ENCODE assay signal across 8 cellular contexts in genomic region chr9:127801955-127802575, GRCh38. TPM values are rescaled to one million over a fixed set of nuclear protein-coding genes. Genes with fewer than 3 reads are reported as not detected.
DNase-seq lines count a peak whose midpoint lies in the region; ATAC-seq and TF ChIP-seq lines count a peak whose summit lies in the region.

No MANE protein-coding gene starts in this region.

- peaks cover 57% of the 10 kb centered on the region for H3K4me1 ChIP-seq in Loucy (ENCODE audit: insufficient read depth, low read length, poor library complexity, severe bottlenecking)
- H3K4me1 ChIP-seq in mammary epithelial cell (ENCODE audit: insufficient read depth, low read length), result peaks cover 25% of the 10 kb centered on the region

- no TSS peak for BruUV-seq in mammary epithelial cell (replicated peaks; lab: Mats Ljungman, UMichigan)

- DNase-seq in GM04503 (ENCODE audit: low read depth), result peak; percentile 24
- no peak for DNase-seq in mammary epithelial cell
- no peak for DNase-seq in naive B cell
- no peak for DNase-seq in stimulated activated CD4-positive, alpha-beta T cell treated with anti-CD3 and anti-CD28 coated beads, Interleukin-2, amount 100 ng/mL, for 48 hours
- DNase-seq in stimulated activated CD4-positive, alpha-beta T cell treated with anti-CD3 and anti-CD28 coated beads, Interleukin-4, amount 100 ng/mL, for 1 hour, result no peak

- H3K4me2 ChIP-seq in Loucy (ENCODE audit: low read depth, low read length, poor library complexity, severe bottlenecking), result peak overlapping the region; percentile 87
- H3K4me2 ChIP-seq in mammary epithelial cell (ENCODE audit: insufficient read depth, low read depth, low read length), result peak overlapping the region; percentile 85

- dilution Hi-C loops in mammary epithelial cell (cut with HindIII; ENCODE audit: low sequenced_read_pairs), result no loop called here

- H3K9me3 ChIP-seq in Loucy (ENCODE audit: insufficient read depth, low read depth, low read length) (no peaks in the 10 kb centered on the region), mammary epithelial cell (replicated peaks; ENCODE audit: insufficient read depth, low read length) (no peaks in the 10 kb centered on the region)

- intact Hi-C loops in mammary epithelial cell (cut with micrococcal nuclease), result loop anchor here (1.0 to 5.0 kb wide), 4 partner anchors 16 to 115 kb away; partner anchors contain the start of genes CDK9, ENG and ST6GALNAC4

- in situ Hi-C loops in mammary epithelial cell (cut with MboI; ENCODE audit: low sequenced_read_pairs in 2 of 2), result no loop called here

- ATAC-seq in naive B cell (ENCODE audit: low read depth in 2 of 2) (peak in 1 of 2 donors; percentile 0), HG02571 (IDR thresholded peaks at IDR 0.05; ENCODE audit: unreplicated experiment) (no peak), GM21526 (IDR thresholded peaks at IDR 0.05; ENCODE audit: low FRiP score, unreplicated experiment) (no peak)

- peaks cover 6% of the 10 kb centered on the region; the same call in 1 of the 2 replicates for H3K36me3 ChIP-seq in Loucy (ENCODE audit: insufficient read depth, low read length)
- no peaks in the 10 kb centered on the region for H3K36me3 ChIP-seq in mammary epithelial cell (ENCODE audit: insufficient read depth, low read length)

- H2AFZ ChIP-seq in Loucy (ENCODE audit: low read length) (peak overlapping the region; percentile 13; the same call in 1 of the 2 replicates), mammary epithelial cell (ENCODE audit: low read depth, low read length) (peak overlapping the region; percentile 89)

- peak overlapping the region; percentile 74 for H3K9ac ChIP-seq in Loucy (ENCODE audit: low read depth, low read length, poor library complexity, severe bottlenecking)
- peak overlapping the region; percentile 36 for H3K9ac ChIP-seq in mammary epithelial cell (ENCODE audit: insufficient read depth, low read length)

- no peaks in the 10 kb centered on the region for H3K36me3 Mint-ChIP-seq in naive B cell

- H3K27ac Mint-ChIP-seq in naive B cell, result peak overlapping the region; percentile 90 to 96 (median 94)

- H3K27ac ChIP-seq in mammary epithelial cell (ENCODE audit: insufficient read depth, low read depth, low read length), result peak overlapping the region; percentile 18

- H3K27me3 ChIP-seq in Loucy (ENCODE audit: insufficient read depth, low read length, poor library complexity, severe bottlenecking), result no peaks in the 10 kb centered on the region
- H3K27me3 ChIP-seq in mammary epithelial cell (ENCODE audit: insufficient read depth, low read length), result no peaks in the 10 kb centered on the region

- no peaks in the 10 kb centered on the region for H3K27me3 Mint-ChIP-seq in naive B cell

- H3F3A ChIP-seq in Loucy (ENCODE audit: low read depth), result no peaks in the 10 kb centered on the region

- H4K20me1 ChIP-seq in Loucy (ENCODE audit: insufficient read depth, low read length, poor library complexity, severe bottlenecking), result peaks cover 38% of the 10 kb centered on the region
- no peaks in the 10 kb centered on the region for H4K20me1 ChIP-seq in mammary epithelial cell (ENCODE audit: insufficient read depth, low read length)

- H3K4me3 ChIP-seq in Loucy (ENCODE audit: low read length, poor library complexity, severe bottlenecking) (peak overlapping the region; percentile 73), mammary epithelial cell (replicated peaks in 1 of 3; ENCODE audit: insufficient read depth in 1 of 3, low read depth in 2 of 3, low read length in 3 of 3) (peak overlapping the region in 2 of 3 experiments; percentile 41 to 45)

- CTCF ChIA-PET in mammary epithelial cell (lab: Charles Lee; ENCODE audit: low non-redundant PET), result interaction anchor here (0.5 kb wide), 1 partner anchor 17 kb away, joined by 3 read pairs; no protein-coding TSS in a partner anchor

- peak overlapping the region; percentile 88 to 96 (median 92) for H3K4me3 Mint-ChIP-seq in naive B cell

- H3K79me2 ChIP-seq in Loucy (ENCODE audit: insufficient read depth, low read length) (peaks cover 41% of the 10 kb centered on the region), mammary epithelial cell (ENCODE audit: insufficient read depth, low read length) (peaks cover 37% of the 10 kb centered on the region)

- no peaks in the 10 kb centered on the region for H3K9me3 Mint-ChIP-seq in naive B cell

- H3K9me2 ChIP-seq in Loucy (replicated peaks; ENCODE audit: low read depth, low read length), result no peaks in the 10 kb centered on the region

- 43% methylated on average over 9 of the region's 10 CpGs for WGBS in mammary epithelial cell (ENCODE audit: low coverage, missing lambda C conversion rate)

- TF ChIP-seq CTCF in Loucy (conservative IDR thresholded peaks at IDR 0.05; ENCODE audit: low read length) (peak; percentile 27; the same call in 1 of the 2 replicates), mammary epithelial cell (conservative IDR thresholded peaks at IDR 0.05 in 1 of 2, IDR thresholded peaks at IDR 0.05 in 1 of 2; ENCODE audit: extremely low read depth in 1 of 2, insufficient read depth in 1 of 2, low read depth in 1 of 2, low read length in 2 of 2) (peak in 1 of 2 donors; percentile 23)

- H3K4me1 Mint-ChIP-seq in naive B cell, result peaks cover 25 to 54% (median 44%) of the 10 kb centered on the region in 3 donors

RNA-seq across cellular contexts. Expression of gene FPGS, which starts 0.6 kb away (rescaled TPM):
- total RNA-seq in mammary epithelial cell, result 10 to 100 TPM; 59.5 to 85.8 TPM
- polyA plus RNA-seq in mammary epithelial cell (56.0 TPM), naive B cell (ENCODE audit: low read depth in 6 of 6) (10 to 100 TPM; 52.2 to 78.0 (median 59.1) TPM)
- 43.0 TPM for polyA minus RNA-seq in mammary epithelial cell

RNA-seq across cellular contexts. Expression of gene CDK9, which starts 16.2 kb away (rescaled TPM):
- total RNA-seq in mammary epithelial cell, result 10 to 100 TPM; 63.5 to 71.6 TPM
- 73.8 TPM for polyA plus RNA-seq in mammary epithelial cell
- 66.3 TPM for polyA minus RNA-seq in mammary epithelial cell
- 10 to 100 TPM; 37.3 to 88.8 (median 43.2) TPM for polyA plus RNA-seq in naive B cell (ENCODE audit: low read depth in 6 of 6)

RNA-seq across cellular contexts. Expression of gene SH2D3C, which starts 23.6 kb away (rescaled TPM):
- under 1 TPM; under 0.01 to 0.19 TPM for total RNA-seq in mammary epithelial cell
- polyA plus RNA-seq in mammary epithelial cell (0.08 TPM), naive B cell (ENCODE audit: low read depth in 6 of 6) (10 to 100 TPM; 29.8 to 87.0 (median 34.7) TPM)
- polyA minus RNA-seq in mammary epithelial cell, result not detected

RNA-seq across cellular contexts. Expression of gene ENG, which starts 52.4 kb away (rescaled TPM):
- total RNA-seq in mammary epithelial cell, result 10 to 100 TPM in 1 of 2 donors, 1 to 10 TPM in 1; 4.0 to 32.2 TPM
- polyA plus RNA-seq in mammary epithelial cell (15.1 TPM), naive B cell (ENCODE audit: low read depth in 6 of 6) (1 to 10 TPM in 5 of 6 donors, not detected in 1; 3.5 to 8.2 (median 5.8) TPM)
- polyA minus RNA-seq in mammary epithelial cell, result 29.8 TPM

Comparison
In these comparisons a context has a peak if more than half of its experiments do, and no peak if none do; other contexts are left out.
1. RNA of gene SH2D3C, which starts 23.6 kb away (polyA plus RNA-seq): 29.8 to 87.0 TPM in naive B cell; 0.08 TPM in mammary epithelial cell (single experiment); every median in the first group is over 10 times any median in the second.